ENCODE assay signal across 29 cellular contexts in genomic region chrX:92270936-92271655, GRCh38.
DNase-seq lines count a peak whose midpoint lies in the region; ATAC-seq and TF ChIP-seq lines count a peak whose summit lies in the region.
"Had no signal": no experiment of that assay in that cellular context is flagged by ENCODE, and none has a peak within 500 bp of the region (broad histone marks: within the 10 kb centered on the region; RNA-seq: fewer than 3 reads in every experiment).

No MANE protein-coding gene starts in this region.

- H3K9me2 ChIP-seq in PC-3 (replicated peaks; ENCODE audit: low read length): no peaks in the 10 kb centered on the region

- DNase-seq in HAP-1 (ENCODE audit: low spot score in 2 of 2) (peak; percentile 47 to 99), PC-3 (no peak), smooth muscle cell (lab: John Stamatoyannopoulos, UW; ENCODE audit: unreplicated experiment) (no peak), colonic mucosa (no peak), NCI-H774 (lab: John Stamatoyannopoulos, UW) (no peak), NCI-H446 (lab: John Stamatoyannopoulos, UW) (no peak), NK-92 (lab: John Stamatoyannopoulos, UW; ENCODE audit: unreplicated experiment) (no peak)
- DNase-seq: activated B cell treated with CpG ODN at 0.5 μM for 24 hours; activated CD4-positive, alpha-beta T cell treated with anti-CD3 and anti-CD28 coated beads, Interleukin-2, amount 50 U/mL, for 48 hours; activated CD8-positive, alpha-beta memory T cell treated with anti-CD3 and anti-CD28 coated beads, Interleukin-2, amount 50 U/mL, for 48 hours; effector CD4-positive, alpha-beta T cell; EL; foreskin fibroblast; heart right ventricle; islet precursor cell; Karpas-422; mucosa of descending colon; NCI-H1694 treated with DMSO at 0.1 percent for 48 hours; NCI-H2171; NCI-H526 treated with DMSO at 0.1 percent for 48 hours; PC-9; posterior cingulate gyrus; right lobe of liver; Right ventricle myocardium superior; stimulated activated CD4-positive, alpha-beta T cell treated with anti-CD3 and anti-CD28 coated beads, Interleukin-15, amount 100 ng/mL, for 24 hours; T-helper 9 cell; tibial artery had no signal

- no peaks in the 10 kb centered on the region for H4K20me1 ChIP-seq in PC-3 (ENCODE audit: low read length)
- H4K20me1 ChIP-seq in smooth muscle cell (ENCODE audit: low read depth): no peaks in the 10 kb centered on the region

- ATAC-seq in PC-3: no peak
- ATAC-seq: heart right ventricle, mucosa of descending colon, right lobe of liver had no signal

- peaks cover 37% of the 10 kb centered on the region for H3K4me1 ChIP-seq in HAP-1
- no peaks in the 10 kb centered on the region for H3K4me1 ChIP-seq in PC-3 (ENCODE audit: insufficient read depth, low read length)
- H3K4me1 ChIP-seq in iPS-15b (ENCODE audit: control insufficient read depth, insufficient read depth, low read length): peaks cover 21% of the 10 kb centered on the region
- H3K4me1 ChIP-seq in smooth muscle cell (ENCODE audit: low read depth): peaks cover 6% of the 10 kb centered on the region
- no peaks in the 10 kb centered on the region for H3K4me1 ChIP-seq in colonic mucosa
- H3K4me1 ChIP-seq: heart right ventricle, right lobe of liver, tibial artery had no signal

- H3K9ac ChIP-seq in PC-3 (ENCODE audit: low read length) (no peak overlapping the region), iPS-15b (ENCODE audit: low read depth, low read length) (peak overlapping the region; percentile 27), smooth muscle cell (ENCODE audit: low read depth) (no peak overlapping the region), colonic mucosa (ENCODE audit: low read depth in 2 of 2, low read length in 2 of 2) (no peak overlapping the region)

- WGBS in smooth muscle cell (ENCODE audit: low lambda C conversion rate): 30% methylated on average over 6 of the region's 6 CpGs

- TF ChIP-seq CTCF in PC-3 (conservative IDR thresholded peaks at IDR 0.05; ENCODE audit: low read depth, low read length): no peak
- no peak for TF ChIP-seq CTCF in smooth muscle cell (IDR thresholded peaks at IDR 0.05; ENCODE audit: borderline replicate concordance, insufficient read depth, poor library complexity, severe bottlenecking)
- no peak for TF ChIP-seq CTCF in colonic mucosa (IDR thresholded peaks at IDR 0.05)

- CTCF ChIA-PET in PC-3 (lab: Charles Lee): no interaction called here

- H3K36me3 ChIP-seq in HAP-1 (replicated peaks): no peaks in the 10 kb centered on the region
- H3K36me3 ChIP-seq in PC-3 (ENCODE audit: low read depth, low read length): no peaks in the 10 kb centered on the region
- H3K36me3 ChIP-seq in iPS-15b (ENCODE audit: control insufficient read depth, insufficient read depth, low read length): no peaks in the 10 kb centered on the region
- no peaks in the 10 kb centered on the region for H3K36me3 ChIP-seq in smooth muscle cell (ENCODE audit: low read depth)
- H3K36me3 ChIP-seq in colonic mucosa: no peaks in the 10 kb centered on the region
- H3K36me3 ChIP-seq: heart right ventricle, right lobe of liver, tibial artery had no signal

- peak overlapping the region; percentile 48; the same call in 1 of the 2 replicates for H2AFZ ChIP-seq in PC-3 (ENCODE audit: low read length)
- H2AFZ ChIP-seq in smooth muscle cell (ENCODE audit: low read depth): peak overlapping the region; percentile 95
- H2AFZ ChIP-seq: PC-9 had no signal

- H3F3A ChIP-seq in PC-3 (ENCODE audit: low read length, unreplicated experiment): no peaks in the 10 kb centered on the region
- H3F3A ChIP-seq in smooth muscle cell (ENCODE audit: low read depth): no peaks in the 10 kb centered on the region

- BruUV-seq in PC-3 (replicated peaks; lab: Mats Ljungman, UMichigan): no TSS peak

- H3K79me2 ChIP-seq in PC-3 (ENCODE audit: low read length): no peaks in the 10 kb centered on the region
- H3K79me2 ChIP-seq in smooth muscle cell (ENCODE audit: low read depth): no peaks in the 10 kb centered on the region

- in situ Hi-C loops in HAP-1 (cut with MboI; ENCODE audit: low sequenced_read_pairs): no loop called here

- H3K27ac ChIP-seq in PC-3 (ENCODE audit: low read length): no peak overlapping the region
- H3K27ac ChIP-seq in smooth muscle cell (ENCODE audit: low read depth): no peak overlapping the region
- H3K27ac ChIP-seq in colonic mucosa: no peak overlapping the region
- H3K27ac ChIP-seq: C4-2B, heart right ventricle, PC-9, right lobe of liver, tibial artery had no signal

- intact Hi-C loops in PC-3 (cut with micrococcal nuclease) (no loop called here), colonic mucosa (cut with DNase I) (no loop called here)

- H3K4me3 ChIP-seq in HAP-1 (no peak overlapping the region), PC-3 (ENCODE audit: low read length) (no peak overlapping the region), iPS-15b (ENCODE audit: low read depth, low read length) (no peak overlapping the region), smooth muscle cell (peak overlapping the region; percentile 30), colonic mucosa (no peak overlapping the region)
- H3K4me3 ChIP-seq: heart right ventricle, mucosa of descending colon, PC-9, right lobe of liver, tibial artery had no signal

- H3K27me3 ChIP-seq in HAP-1 (ENCODE audit: low read depth) (no peaks in the 10 kb centered on the region), PC-3 (ENCODE audit: low read length) (no peaks in the 10 kb centered on the region), iPS-15b (ENCODE audit: control insufficient read depth, insufficient read depth, low read length) (no peaks in the 10 kb centered on the region), smooth muscle cell (ENCODE audit: low read depth) (no peaks in the 10 kb centered on the region), colonic mucosa (no peaks in the 10 kb centered on the region)
- H3K27me3 ChIP-seq: right lobe of liver, tibial artery had no signal

- no peak overlapping the region for H3K4me2 ChIP-seq in PC-3 (ENCODE audit: low read length)
- H3K4me2 ChIP-seq in smooth muscle cell: peak overlapping the region; percentile 71
- H3K4me2 ChIP-seq: PC-9 had no signal

- POLR2A ChIA-PET in PC-3 (lab: Charles Lee; ENCODE audit: unreplicated experiment): interaction anchor here (0.7 kb wide), 1 partner anchor 10 kb away, joined by 3 read pairs; no protein-coding TSS in a partner anchor

- H3K9me3 ChIP-seq in HAP-1 (no peaks in the 10 kb centered on the region), PC-3 (ENCODE audit: low read length) (no peaks in the 10 kb centered on the region), iPS-15b (ENCODE audit: control insufficient read depth, insufficient read depth, low read length) (no peaks in the 10 kb centered on the region), smooth muscle cell (replicated peaks; ENCODE audit: low read depth) (no peaks in the 10 kb centered on the region), colonic mucosa (no peaks in the 10 kb centered on the region)
- H3K9me3 ChIP-seq: heart right ventricle, mucosa of descending colon, right lobe of liver, tibial artery had no signal

Comparison
In these comparisons a context has a peak if more than half of its experiments do, and no peak if none do; other contexts are left out.
1. DNase-seq: peak in HAP-1 (2 of 2); none in PC-3 (single experiment), smooth muscle cell (single experiment), colonic mucosa (single experiment), NCI-H774 (single experiment), NCI-H446 (0 of 2) and NK-92 (single experiment).